ENCODE assay signal across 8 cellular contexts in the genomic region with DNA sequence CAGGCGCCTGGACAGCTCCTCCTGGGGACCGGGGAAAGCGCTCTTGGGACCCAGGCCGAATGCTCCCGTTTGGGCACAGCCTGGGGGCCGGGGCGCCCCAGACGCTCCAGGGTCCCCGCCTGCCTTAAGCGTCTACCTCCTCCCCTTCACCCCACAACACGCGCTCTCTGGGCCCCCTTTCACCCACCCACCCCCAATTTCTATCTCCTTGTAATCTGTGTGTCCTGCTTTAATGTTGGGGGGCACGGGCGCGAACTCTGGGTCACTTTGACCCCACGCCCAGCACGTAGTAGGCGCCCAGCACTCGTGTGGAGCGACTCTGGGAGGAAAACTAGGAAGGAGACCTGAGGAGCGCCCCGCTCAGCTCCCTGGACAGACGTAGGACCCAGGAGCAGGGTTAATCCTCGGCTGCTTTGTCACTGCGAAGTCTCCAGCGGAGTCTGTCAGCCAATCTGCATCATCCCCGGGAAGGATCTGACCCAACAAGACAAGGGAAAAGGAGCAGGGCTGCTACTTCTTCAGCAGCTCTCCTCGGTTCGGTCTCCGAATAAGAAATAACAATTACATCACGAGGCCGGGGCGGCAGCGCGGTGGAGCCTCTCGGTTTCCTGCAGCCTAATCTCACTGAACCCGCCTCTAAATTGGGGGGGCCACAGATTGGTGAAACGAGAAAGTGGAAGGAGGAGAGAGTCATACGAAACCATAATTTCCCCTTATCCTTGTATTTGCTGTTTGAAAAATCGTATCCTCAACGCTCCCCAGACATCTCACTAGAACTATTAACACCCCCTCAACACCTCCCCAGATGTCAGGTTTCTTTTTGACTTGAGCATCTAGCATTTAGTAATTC. TPM values are rescaled to one million over a fixed set of nuclear protein-coding genes. Genes with fewer than 3 reads are reported as not detected.
DNase-seq lines count a peak whose midpoint lies in the region; ATAC-seq lines count a peak whose summit lies in the region.

No MANE protein-coding gene starts in this region.

- ATAC-seq in HG02938 (IDR thresholded peaks at IDR 0.05; ENCODE audit: unreplicated experiment) (peak; percentile 17), HG03108 (IDR thresholded peaks at IDR 0.05; ENCODE audit: unreplicated experiment) (no peak)
- peak; percentile 53 to 56 for ATAC-seq in naive thymus-derived CD8-positive, alpha-beta T cell

- H3K36me3 Mint-ChIP-seq in naive thymus-derived CD8-positive, alpha-beta T cell = no peaks in the 10 kb centered on the region

- DNase-seq in Daoy (ENCODE audit: low read depth) = peak; percentile 76
- peak; percentile 82 for DNase-seq in RPMI7951 (ENCODE audit: low read depth)
- DNase-seq in activated T-helper 9 cell treated with anti-CD3 and anti-CD28 coated beads, Interleukin-2, amount 50 U/mL, for 16 hours (ENCODE audit: low read depth) = peak; percentile 58
- peak; percentile 86 for DNase-seq in fibroblast of peridontal ligament (ENCODE audit: extremely low read depth)
- DNase-seq in naive thymus-derived CD8-positive, alpha-beta T cell = peak; percentile 54 to 91 (median 78)
- DNase-seq in stimulated activated CD8-positive, alpha-beta memory T cell treated with anti-CD3 and anti-CD28 coated beads, Interleukin-7, amount 100 ng/mL, for 48 hours (ENCODE audit: extremely low read depth in 1 of 2, low read depth in 1 of 2) = peak; percentile 36 to 37

- H3K9me3 Mint-ChIP-seq in naive thymus-derived CD8-positive, alpha-beta T cell = no peaks in the 10 kb centered on the region

- peak overlapping the region; percentile 96 to 99 (median 98) for H3K27ac Mint-ChIP-seq in naive thymus-derived CD8-positive, alpha-beta T cell

- no peaks in the 10 kb centered on the region for H3K27me3 Mint-ChIP-seq in naive thymus-derived CD8-positive, alpha-beta T cell

- H3K4me3 Mint-ChIP-seq in naive thymus-derived CD8-positive, alpha-beta T cell = peak overlapping the region; percentile 93 to 98 (median 97)

- H3K4me1 Mint-ChIP-seq in naive thymus-derived CD8-positive, alpha-beta T cell = peaks cover 26 to 48% (median 36%) of the 10 kb centered on the region in 4 donors

- POLR2A ChIA-PET in naive thymus-derived CD8-positive, alpha-beta T cell (lab: Charles Lee) = interaction anchor here (0.5 to 2.5 kb wide), 22 partner anchors 10 to 850 kb away, joined by 3 to 34 read pairs (median 4); partner anchors contain the start of genes HSPA13 and RBM11

RNA-seq across cellular contexts. Expression of gene NRIP1, which starts 0.8 kb away (rescaled TPM):
- total RNA-seq in Daoy (2014; rRNA removed; shearing (Covaris generic)) = 18.1 and 22.6 TPM in 2 replicates
- total RNA-seq in RPMI7951 (2014; rRNA removed; shearing (Covaris generic)) = 12.0 and 13.2 TPM in 2 replicates
- 10 to 100 TPM; 45.9 to 51.3 TPM for total RNA-seq in naive thymus-derived CD8-positive, alpha-beta T cell
- 10 to 100 TPM; 26.6 to 38.8 (median 34.1) TPM for polyA plus RNA-seq in naive thymus-derived CD8-positive, alpha-beta T cell
